ENCODE assay signal across 14 cellular contexts in the genomic region with DNA sequence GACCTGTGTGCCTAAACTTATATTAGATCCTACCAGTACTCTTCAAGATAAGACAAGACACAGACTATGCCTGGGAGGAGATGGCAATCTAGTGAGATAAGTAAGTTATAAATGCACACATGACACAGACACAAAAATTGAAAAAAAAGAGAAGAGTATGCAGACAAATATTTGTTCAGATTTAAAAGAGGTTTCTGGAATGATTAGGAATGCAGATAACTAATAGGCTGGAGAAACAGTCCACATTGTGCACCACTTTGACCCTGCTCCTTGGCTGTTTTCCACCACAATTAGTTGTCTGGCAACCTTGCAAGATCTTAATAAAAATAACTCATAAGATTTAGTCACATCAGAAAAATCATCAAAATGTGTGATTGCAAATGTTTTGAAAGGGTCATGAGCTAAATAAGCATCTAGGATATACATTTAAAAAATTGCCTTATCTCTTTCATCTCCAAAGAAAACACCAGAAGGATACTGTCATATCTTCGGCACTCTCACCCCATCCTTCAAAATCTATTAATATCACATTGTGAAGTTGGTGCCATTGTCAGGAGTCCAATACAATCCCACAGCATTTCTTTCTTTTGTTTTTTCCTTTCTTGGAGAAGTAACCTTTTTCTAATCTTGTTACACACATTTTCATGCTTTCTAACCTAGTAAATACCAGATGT.
DNase-seq lines count a peak whose midpoint lies in the region; ATAC-seq and TF ChIP-seq lines count a peak whose summit lies in the region.
"Had no signal": no experiment of that assay in that cellular context is flagged by ENCODE, and none has a peak within 500 bp of the region (broad histone marks: within the 10 kb centered on the region; RNA-seq: fewer than 3 reads in every experiment).

No MANE protein-coding gene starts in this region.

- peaks cover 47% of the 10 kb centered on the region for H3K4me1 ChIP-seq in left ventricle myocardium inferior
- H3K4me1 ChIP-seq: prostate gland had no signal

- peak overlapping the region; percentile 67 for H3K27ac ChIP-seq in left ventricle myocardium inferior (replicated peaks)

- H3K27me3 ChIP-seq in left ventricle myocardium inferior (ENCODE audit: low read depth), result no peaks in the 10 kb centered on the region

- intact Hi-C loops in left ventricle myocardium inferior (cut with micrococcal nuclease), result loop anchor here (10.0 kb wide), 1 partner anchor 1018 kb away; no protein-coding TSS in a partner anchor
- intact Hi-C loops in cardiac septum (cut with DNase I), result loop anchor here (5.0 to 10.0 kb wide), 7 partner anchors 55 to 1868 kb away; partner anchors contain the start of gene TBL1XR1

- no peaks in the 10 kb centered on the region for H3K9me3 ChIP-seq in left ventricle myocardium inferior (replicated peaks)
- H3K9me3 ChIP-seq: prostate gland had no signal

- H3K36me3 ChIP-seq in left ventricle myocardium inferior, result no peaks in the 10 kb centered on the region
- H3K36me3 ChIP-seq: prostate gland had no signal

- no peak for ATAC-seq in HG03097 (IDR thresholded peaks at IDR 0.05; ENCODE audit: low FRiP score, unreplicated experiment)
- ATAC-seq: activated T-helper 17 cell treated with anti-CD3 and anti-CD28 coated beads, Interleukin-2, amount 50 U/mL, for 72 hours had no signal

- no peak for TF ChIP-seq CTCF in left ventricle myocardium inferior (IDR thresholded peaks at IDR 0.05; ENCODE audit: borderline replicate concordance)

- DNase-seq in left ventricle myocardium inferior (no peak), cardiac septum (ENCODE audit: low spot score) (no peak), amniotic epithelial cell (ENCODE audit: low read depth) (peak; percentile 89), hepatic stellate cell (ENCODE audit: low spot score) (peak; percentile 43), superior temporal gyrus (ENCODE audit: extremely low spot score) (no peak), medulla oblongata (ENCODE audit: extremely low spot score) (no peak), SIG-M5 (lab: John Stamatoyannopoulos, UW) (no peak)
- DNase-seq: DND-41; NCI-H1436; stimulated activated CD4-positive, alpha-beta T cell treated with anti-CD3 and anti-CD28 coated beads, Interleukin-4, amount 100 ng/mL, for 4 hours had no signal

- no peak overlapping the region for H3K4me3 ChIP-seq in left ventricle myocardium inferior
- H3K4me3 ChIP-seq: prostate gland, SK-N-MC had no signal

Comparison
In these comparisons a context has a peak if more than half of its experiments do, and no peak if none do; other contexts are left out.
1. DNase-seq: peak in amniotic epithelial cell (single experiment) and hepatic stellate cell (single experiment); none in left ventricle myocardium inferior (single experiment), cardiac septum (single experiment), superior temporal gyrus (single experiment), medulla oblongata (single experiment) and SIG-M5 (single experiment).